Comparison of ENCODE assay signal across 17 cellular contexts in genomic region chr7:83467493-83467892, GRCh38.
DNase-seq lines count a peak whose midpoint lies in the region; ATAC-seq, FAIRE-seq and TF ChIP-seq lines count a peak whose summit lies in the region.
"Had no signal": no experiment of that assay in that cellular context is flagged by ENCODE, and none has a peak within 500 bp of the region (broad histone marks: within the 10 kb centered on the region; RNA-seq: fewer than 3 reads in every experiment).

No MANE protein-coding gene starts in this region.

- H2BK120ac ChIP-seq in H9 (ENCODE audit: low read depth, low read length, poor library complexity, severe bottlenecking) (no peak overlapping the region), IMR-90 (ENCODE audit: low read depth, low read length) (no peak overlapping the region)

- peak overlapping the region in 2 of 3 experiments; percentile 25 to 94; a peak in 4 of 7 replicates for H3K27ac Mint-ChIP-seq in H9
- H3K27ac Mint-ChIP-seq: CD4-positive, alpha-beta memory T cell; HFFc6; IgD-negative memory B cell had no signal

- H2AK9ac ChIP-seq in IMR-90 (replicated peaks; ENCODE audit: low read depth, low read length, poor library complexity) = no peak overlapping the region

- no peaks in the 10 kb centered on the region for H4K20me1 ChIP-seq in H9 (ENCODE audit: control insufficient read depth, insufficient read depth, insufficient read length)
- H4K20me1 ChIP-seq in IMR-90 (ENCODE audit: insufficient read depth, low read length) = no peaks in the 10 kb centered on the region
- no peaks in the 10 kb centered on the region for H4K20me1 ChIP-seq in K562 (replicated peaks; ENCODE audit: control insufficient read depth, insufficient read depth, low read length)

- H2AK5ac ChIP-seq in H9 (ENCODE audit: insufficient read length, low read length) = no peak overlapping the region
- H2AK5ac ChIP-seq in IMR-90 (ENCODE audit: low read depth, low read length) = 0 out of 2 replicates have a peak overlapping the region, but pooled peaks have one; percentile 24

- no peak for FAIRE-seq in K562 (lab: Jason Lieb, UNC)
- no peak for FAIRE-seq in GM19239 (lab: Jason Lieb, UNC)
- FAIRE-seq: A204.1, HTR-8/SVneo had no signal

- H4K8ac ChIP-seq in H9 (replicated peaks; ENCODE audit: insufficient read length, low read depth, low read length) = no peak overlapping the region
- no peak overlapping the region for H4K8ac ChIP-seq in IMR-90 (ENCODE audit: low read depth in 2 of 2, low read length in 2 of 2)

- CTCF ChIA-PET in IMR-90 (lab: Yijun Ruan, JAX) (interaction anchor here (0.7 kb wide), 1 partner anchor 131 kb away, joined by 5 read pairs; no protein-coding TSS in a partner anchor), K562 (lab: Yijun Ruan, JAX; ENCODE audit: low intra/inter-chr PET ratio) (no interaction called here)

- H3K4ac ChIP-seq in H9 (ENCODE audit: low read depth, low read length) = no peak overlapping the region
- H3K4ac ChIP-seq in IMR-90 (ENCODE audit: low read depth, low read length) = no peak overlapping the region

- BruUV-seq in IMR-90 (replicated peaks; lab: Mats Ljungman, UMichigan) (no TSS peak), K562 (replicated peaks; lab: Mats Ljungman, UMichigan) (no TSS peak)

- H3K9ac ChIP-seq in H9 (ENCODE audit: extremely low read depth, insufficient read length, low read length) (no peak overlapping the region), IMR-90 (ENCODE audit: low read depth, low read length) (no peak overlapping the region), K562 (ENCODE audit: insufficient read depth in 1 of 2, low read depth in 2 of 2, low read length in 2 of 2) (no peak overlapping the region)
- H3K9ac ChIP-seq: GM23248, KMS-11 had no signal

- no peak overlapping the region for H3K4me2 ChIP-seq in H9 (ENCODE audit: insufficient read depth, insufficient read length, low read length)
- no peak overlapping the region for H3K4me2 ChIP-seq in IMR-90 (ENCODE audit: low read depth, low read length)
- H3K4me2 ChIP-seq in K562 (ENCODE audit: insufficient read depth, low read length) = no peak overlapping the region

- H4K5ac ChIP-seq in H9 (ENCODE audit: insufficient read length, low read depth, low read length) (no peak overlapping the region), IMR-90 (ENCODE audit: low read depth, low read length) (no peak overlapping the region)

- no peaks in the 10 kb centered on the region for H3K23me2 ChIP-seq in H9 (ENCODE audit: insufficient read length, low read depth, low read length, poor library complexity, severe bottlenecking)

- H3K27me3 ChIP-seq in H9 (ENCODE audit: insufficient read depth, low read length) (no peaks in the 10 kb centered on the region), IMR-90 (ENCODE audit: control insufficient read depth, insufficient read depth, low read length) (no peaks in the 10 kb centered on the region; the same call in 1 of the 2 replicates), K562 (ENCODE audit: control insufficient read depth in 2 of 2, insufficient read depth in 2 of 2, low read length in 2 of 2) (no peaks in the 10 kb centered on the region), uterus (no peaks in the 10 kb centered on the region)
- H3K27me3 ChIP-seq: BE2C had no signal

- H3K79me2 ChIP-seq in H9 (ENCODE audit: insufficient read depth, low read length) = no peaks in the 10 kb centered on the region; the same call in 1 of the 2 replicates
- H3K79me2 ChIP-seq in K562 (ENCODE audit: control insufficient read depth, insufficient read depth, low read length) = no peaks in the 10 kb centered on the region

- WGBS in H9 (ENCODE audit: extremely low coverage, insufficient read length, low lambda C conversion rate) = no CpG with 5 or more reads among the region's 4 CpGs
- WGBS in IMR-90 (ENCODE audit: extremely low coverage in 2 of 2, insufficient read length in 1 of 2), 2 experiments = no CpG with 5 or more reads among the region's 4 CpGs
- 3% methylated on average over 4 of the region's 4 CpGs for WGBS in K562 (ENCODE audit: insufficient coverage, low coverage, missing lambda C conversion rate)

- H3K27me3 Mint-ChIP-seq in H9 (ENCODE audit: low read depth) = no peaks in the 10 kb centered on the region
- H3K27me3 Mint-ChIP-seq: CD4-positive, alpha-beta memory T cell; IgD-negative memory B cell had no signal

- H3K18ac ChIP-seq in H9 (ENCODE audit: insufficient read length, low read depth, low read length) (no peak overlapping the region), IMR-90 (ENCODE audit: low read depth, low read length) (no peak overlapping the region)

- no peak for TF ChIP-seq RAD21 in IMR-90 (IDR thresholded peaks at IDR 0.05; ENCODE audit: low read length)
- no peak for TF ChIP-seq RAD21 in K562 (CRISPR knock-in tag; conservative IDR thresholded peaks at IDR 0.05 in 1 of 2, IDR thresholded peaks at IDR 0.05 in 1 of 2)

- no peak overlapping the region for H2BK15ac ChIP-seq in H9 (ENCODE audit: low read depth, low read length)
- H2BK15ac ChIP-seq in IMR-90 (ENCODE audit: low read depth, low read length) = no peak overlapping the region

- H3K56ac ChIP-seq in H9 (ENCODE audit: insufficient read length, low read depth, low read length) = no peak overlapping the region
- H3K56ac ChIP-seq in IMR-90 (ENCODE audit: extremely low read depth, insufficient read depth, low read length) = no peak overlapping the region

- POLR2A ChIA-PET in IMR-90 (lab: Charles Lee; ENCODE audit: unreplicated experiment) = no interaction called here
- POLR2A ChIA-PET in K562 (lab: Yijun Ruan, JAX) = no interaction called here

- no peak overlapping the region for H2BK5ac ChIP-seq in H9 (ENCODE audit: insufficient read length, low read length)
- H2BK5ac ChIP-seq in IMR-90 (ENCODE audit: low read depth, low read length, poor library complexity, severe bottlenecking) = no peak overlapping the region

- H3K27ac ChIP-seq in H9 (ENCODE audit: insufficient read length, low read depth, low read length) (no peak overlapping the region), IMR-90 (ENCODE audit: insufficient read depth, low read length) (no peak overlapping the region), K562 (ENCODE audit: extremely low read depth, low read depth, low read length) (no peak overlapping the region), uterus (no peak overlapping the region)
- H3K27ac ChIP-seq: C4-2B, GM23248 had no signal

- no peak overlapping the region for H3K4me3 Mint-ChIP-seq in H9
- H3K4me3 Mint-ChIP-seq: CD4-positive, alpha-beta memory T cell; HFFc6; IgD-negative memory B cell had no signal

- TF ChIP-seq EP300 in K562 (IDR thresholded peaks at IDR 0.05; ENCODE audit: low read length) = no peak

- H4K91ac ChIP-seq in H9 (ENCODE audit: insufficient read length, low read depth, low read length) = no peak overlapping the region
- no peak overlapping the region for H4K91ac ChIP-seq in IMR-90 (ENCODE audit: insufficient read depth, low read depth, low read length)

- in situ Hi-C loops in IMR-90 (cut with MboI; ENCODE audit: low sequenced_read_pairs) = no loop called here
- in situ Hi-C loops in K562 (cut with MboI) = no loop called here

- H2BK20ac ChIP-seq in H9 (ENCODE audit: low read depth, low read length, poor library complexity, severe bottlenecking) = no peak overlapping the region
- no peak overlapping the region for H2BK20ac ChIP-seq in IMR-90 (ENCODE audit: low read depth, low read length)

- no peaks in the 10 kb centered on the region for H3K9me3 ChIP-seq in H9 (ENCODE audit: control insufficient read depth, low read depth, low read length)
- H3K9me3 ChIP-seq in IMR-90 (ENCODE audit: control insufficient read depth, insufficient read depth, low read length) = no peaks in the 10 kb centered on the region
- H3K9me3 ChIP-seq in K562 (replicated peaks; ENCODE audit: control insufficient read depth, insufficient read depth, low read depth, low read length) = peaks cover 1% of the 10 kb centered on the region; the same call in 1 of the 2 replicates
- no peaks in the 10 kb centered on the region for H3K9me3 ChIP-seq in uterus
- H3K9me3 ChIP-seq: BE2C, HAP-1 had no signal

- intact Hi-C loops in IMR-90 (cut with micrococcal nuclease) (loop anchor here (5.0 kb wide), 1 partner anchor 70 kb away; no protein-coding TSS in a partner anchor), K562 (cut with micrococcal nuclease) (no loop called here), uterus (cut with DNase I; ENCODE audit: low total_unique reads) (no loop called here)

- H3K36me3 ChIP-seq in IMR-90 (ENCODE audit: control insufficient read depth, insufficient read depth, low read length) = no peaks in the 10 kb centered on the region
- H3K36me3 ChIP-seq in K562 (ENCODE audit: control insufficient read depth, insufficient read depth, low read length) = no peaks in the 10 kb centered on the region
- no peaks in the 10 kb centered on the region for H3K36me3 ChIP-seq in uterus
- H3K36me3 ChIP-seq: BE2C had no signal

- 0 out of 2 replicates have a peak, but pooled peaks cover 2% of the 10 kb centered on the region for H3K9me1 ChIP-seq in IMR-90 (ENCODE audit: insufficient read depth, low read length)
- no peaks in the 10 kb centered on the region for H3K9me1 ChIP-seq in K562 (ENCODE audit: control insufficient read depth, insufficient read depth, low read length)

- no peak overlapping the region for H3K23ac ChIP-seq in H9 (ENCODE audit: insufficient read length, low read depth, low read length)
- no peak overlapping the region for H3K23ac ChIP-seq in IMR-90 (ENCODE audit: low read depth, low read length)

- H3K4me1 ChIP-seq in H9 (ENCODE audit: insufficient read depth, low read length) (0 out of 2 replicates have a peak, but pooled peaks cover 2% of the 10 kb centered on the region), IMR-90 (ENCODE audit: control insufficient read depth, insufficient read depth, low read length) (no peaks in the 10 kb centered on the region), K562 (replicated peaks in 1 of 2; ENCODE audit: control insufficient read depth in 2 of 2, insufficient read depth in 2 of 2, low read length in 2 of 2) (no peaks in the 10 kb centered on the region), uterus (no peaks in the 10 kb centered on the region)

- H3K79me1 ChIP-seq in H9 (ENCODE audit: insufficient read depth, low read depth, low read length, poor library complexity, severe bottlenecking) (no peaks in the 10 kb centered on the region), IMR-90 (ENCODE audit: low read depth in 1 of 2, low read length in 2 of 2) (no peaks in the 10 kb centered on the region)

- H2BK12ac ChIP-seq in H9 (ENCODE audit: insufficient read length, low read depth, low read length) = no peak overlapping the region

- ATAC-seq in IMR-90 (ENCODE audit: low read depth) = no peak
- ATAC-seq in K562 = no peak
- ATAC-seq in SK-N-SH treated with all-trans-retinoic acid at 6 μM for 48 hours = no peak
- ATAC-seq in HG03469 (IDR thresholded peaks at IDR 0.05; ENCODE audit: unreplicated experiment) = no peak

- TF ChIP-seq POLR2A in IMR-90 (IDR thresholded peaks at IDR 0.05; ENCODE audit: low read depth, low read length) (no peak), K562 (conservative IDR thresholded peaks at IDR 0.05) (no peak), uterus (IDR thresholded peaks at IDR 0.05) (no peak)

- no peak overlapping the region for H3K4me3 ChIP-seq in IMR-90 (ENCODE audit: insufficient read depth, low read depth, low read length)
- no peak overlapping the region for H3K4me3 ChIP-seq in K562
- no peak overlapping the region for H3K4me3 ChIP-seq in uterus
- H3K4me3 ChIP-seq: GM23248, HAP-1 had no signal

- H3K9me3 Mint-ChIP-seq in H9 = no peaks in the 10 kb centered on the region; a peak in 1 of 5 replicates
- H3K9me3 Mint-ChIP-seq: HFFc6 had no signal

- TF ChIP-seq CTCF in H9 (conservative IDR thresholded peaks at IDR 0.05) (no peak), IMR-90 (conservative IDR thresholded peaks at IDR 0.05; ENCODE audit: low read depth, low read length) (no peak), K562 (IDR thresholded peaks at IDR 0.05 in 2 of 3, conservative IDR thresholded peaks at IDR 0.05 in 1 of 3; ENCODE audit: insufficient read depth in 2 of 3, low read depth in 1 of 3, low read length in 3 of 3) (no peak), uterus (IDR thresholded peaks at IDR 0.05) (no peak)

- H3T11ph ChIP-seq in H9 (ENCODE audit: low read length) = no peak overlapping the region

- dilution Hi-C loops in IMR-90 (cut with HindIII; ENCODE audit: low sequenced_read_pairs, unreplicated experiment) = no loop called here

- H3K36me3 Mint-ChIP-seq in H9 (ENCODE audit: insufficient read depth in 1 of 3, low read depth in 3 of 3) = peaks cover 33 to 47% (median 36%) of the 10 kb centered on the region in 3 experiments
- H3K36me3 Mint-ChIP-seq: CD4-positive, alpha-beta memory T cell; IgD-negative memory B cell had no signal

- H3K14ac ChIP-seq in H9 (ENCODE audit: insufficient read depth, low read length) (no peak overlapping the region), IMR-90 (replicated peaks; ENCODE audit: low read depth, low read length) (no peak overlapping the region)

- DNase-seq in H9 (no peak), IMR-90 (no peak), K562 (ENCODE audit: extremely low read depth in 1 of 4, low spot score in 3 of 4) (no peak), GM19239 (ENCODE audit: insufficient read length, low spot score) (no peak), uterus (no peak)
- DNase-seq: BE2C; CD4-positive, alpha-beta memory T cell had no signal

- H3K4me1 Mint-ChIP-seq in H9 = peaks cover 50 to 65% of the 10 kb centered on the region in 2 experiments
- H3K4me1 Mint-ChIP-seq: CD4-positive, alpha-beta memory T cell; IgD-negative memory B cell had no signal

- H2AFZ ChIP-seq in H9 (ENCODE audit: low read length) = no peak overlapping the region
- no peak overlapping the region for H2AFZ ChIP-seq in IMR-90 (replicated peaks; ENCODE audit: low read length, poor library complexity)
- H2AFZ ChIP-seq in K562 (ENCODE audit: low read depth, low read length) = no peak overlapping the region
- H2AFZ ChIP-seq: GM23248 had no signal
